ENCODE assay signal across 1 cellular context in the genomic region with DNA sequence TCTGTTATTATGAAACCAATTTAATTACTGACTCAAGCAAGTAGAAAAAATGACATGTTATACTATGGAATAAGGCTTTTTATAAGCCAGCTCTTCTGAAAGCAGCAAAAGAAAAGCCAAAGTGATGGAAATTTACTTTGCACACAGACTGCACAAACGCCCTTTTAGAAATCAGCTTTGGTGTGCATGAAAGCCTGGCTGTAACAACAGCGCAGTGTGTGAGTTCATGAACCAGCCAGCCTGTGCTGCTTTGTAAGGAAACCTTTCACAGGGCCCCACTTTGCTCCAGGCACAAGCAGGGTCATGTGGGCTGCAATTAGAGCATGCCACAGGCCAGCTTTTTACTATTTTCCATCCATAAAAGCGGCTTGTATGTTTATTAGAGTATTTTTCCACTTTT.
TF ChIP-seq lines count a peak whose summit lies in the region.

No MANE protein-coding gene starts in this region.

TF ChIP-seq in SK-N-SH, 30 proteins besides CTCF, POLR2A, EP300 and RAD21 (continued from another document):
- TF ChIP-seq SIN3A (IDR thresholded peaks at IDR 0.05; ENCODE audit: borderline replicate concordance, low read depth, low read length) (no peak), MXI1 (IDR thresholded peaks at IDR 0.05; ENCODE audit: low read depth, low read length) (no peak), GABPA (IDR thresholded peaks at IDR 0.05; ENCODE audit: low read depth) (no peak), FOXM1 (IDR thresholded peaks at IDR 0.05; ENCODE audit: low read depth) (no peak), FOSL2 (IDR thresholded peaks at IDR 0.05; ENCODE audit: borderline replicate concordance, low read depth) (no peak), RCOR1 (IDR thresholded peaks at IDR 0.05; ENCODE audit: low read length) (no peak)
- TF ChIP-seq, protein P1, sequence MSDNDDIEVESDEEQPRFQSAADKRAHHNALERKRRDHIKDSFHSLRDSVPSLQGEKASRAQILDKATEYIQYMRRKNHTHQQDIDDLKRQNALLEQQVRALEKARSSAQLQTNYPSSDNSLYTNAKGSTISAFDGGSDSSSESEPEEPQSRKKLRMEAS (IDR thresholded peaks at IDR 0.05; ENCODE audit: low read depth) = no peak
